19 cellular contexts compared by ENCODE assay signal in the genomic region with DNA sequence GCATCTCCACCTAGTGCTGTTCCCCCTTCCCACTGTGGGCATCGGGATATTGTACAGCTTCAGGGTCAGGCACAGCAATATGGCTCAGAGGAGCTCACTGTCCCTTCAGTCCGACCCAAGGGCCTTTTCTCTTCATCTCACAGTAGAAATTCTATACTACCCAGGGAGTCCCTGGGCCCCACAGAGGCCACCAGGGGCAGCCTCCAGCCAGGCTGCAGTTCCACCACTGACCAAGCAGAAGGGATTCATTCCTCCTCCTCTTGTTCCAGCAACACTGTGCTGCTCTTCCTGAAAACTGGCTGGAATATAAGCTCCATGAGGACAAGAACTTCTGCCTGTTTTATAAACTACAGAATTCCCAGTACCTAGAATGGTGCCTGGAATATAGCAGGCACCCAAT.
DNase-seq lines count a peak whose midpoint lies in the region; ATAC-seq and TF ChIP-seq lines count a peak whose summit lies in the region.
"Had no signal": no experiment of that assay in that cellular context is flagged by ENCODE, and none has a peak within 500 bp of the region (broad histone marks: within the 10 kb centered on the region; RNA-seq: fewer than 3 reads in every experiment).

No MANE protein-coding gene starts in this region.

- no peaks in the 10 kb centered on the region for H3K9me2 ChIP-seq in Loucy (replicated peaks; ENCODE audit: low read depth, low read length)

- H3K27ac ChIP-seq in endodermal cell (ENCODE audit: low read depth, low read length) (no peak overlapping the region), prostate gland (peak overlapping the region; percentile 3 to 68)
- H3K27ac ChIP-seq: left lung, thyroid gland had no signal

- intact Hi-C loops in prostate gland (cut with DNase I), result no loop called here

- peak; percentile 27 for DNase-seq in ELF-1 (ENCODE audit: low read depth, low spot score)
- DNase-seq in endodermal cell, result peak; percentile 58
- no peak for DNase-seq in prostate gland (ENCODE audit: low spot score)
- no peak for DNase-seq in GOT3 (lab: John Stamatoyannopoulos, UW)
- no peak for DNase-seq in activated T-cell treated with anti-CD3 and anti-CD28 coated beads, Interleukin-2, amount 50 U/mL, for 24 hours
- DNase-seq: activated CD4-positive, alpha-beta T cell treated with anti-CD3 and anti-CD28 coated beads for 48 hours; amygdala; cerebellar nuclear complex; effector memory CD8-positive, alpha-beta T cell; KG1; left lung; NCI-H187 treated with DMSO at 0.1 percent for 48 hours; NCI-H226; occipital lobe; stimulated activated naive CD4-positive, alpha-beta T cell; thyroid gland had no signal

- no peak overlapping the region for H3K27ac Mint-ChIP-seq in endodermal cell
- no peak overlapping the region for H3K27ac Mint-ChIP-seq in activated T-cell treated with anti-CD3 and anti-CD28 coated beads, Interleukin-2, amount 50 U/mL, for 24 hours

- H4K20me1 ChIP-seq in Loucy (ENCODE audit: insufficient read depth, low read length, poor library complexity, severe bottlenecking), result peaks cover 94% of the 10 kb centered on the region

- no peak overlapping the region for H3K9ac ChIP-seq in Loucy (ENCODE audit: low read depth, low read length, poor library complexity, severe bottlenecking)
- H3K9ac ChIP-seq in endodermal cell (ENCODE audit: extremely low read depth, low read length, poor library complexity, severe bottlenecking), result no peak overlapping the region

- no peak for ATAC-seq in HG03520 (IDR thresholded peaks at IDR 0.05; ENCODE audit: unreplicated experiment)
- ATAC-seq: effector memory CD8-positive, alpha-beta T cell; left lung; sciatic nerve had no signal

- H3K27me3 Mint-ChIP-seq in endodermal cell (ENCODE audit: insufficient read depth), result no peaks in the 10 kb centered on the region
- no peaks in the 10 kb centered on the region for H3K27me3 Mint-ChIP-seq in activated T-cell treated with anti-CD3 and anti-CD28 coated beads, Interleukin-2, amount 50 U/mL, for 24 hours
- H3K27me3 Mint-ChIP-seq: effector memory CD8-positive, alpha-beta T cell had no signal

- no peak overlapping the region for H2AFZ ChIP-seq in Loucy (ENCODE audit: low read length)

- WGBS in endodermal cell (ENCODE audit: insufficient coverage in 1 of 2, insufficient read length in 1 of 2), 2 experiments, result 80 to 86% methylated on average over 1 to 2 of the region's 2 CpGs
- WGBS in prostate gland, result 87% methylated on average over 2 of the region's 2 CpGs

- H3K36me3 Mint-ChIP-seq in endodermal cell (ENCODE audit: low read depth), result no peaks in the 10 kb centered on the region
- peaks cover 51% of the 10 kb centered on the region for H3K36me3 Mint-ChIP-seq in activated T-cell treated with anti-CD3 and anti-CD28 coated beads, Interleukin-2, amount 50 U/mL, for 24 hours (ENCODE audit: low read depth)

- H3K9me3 ChIP-seq in Loucy (ENCODE audit: insufficient read depth, low read depth, low read length) (no peaks in the 10 kb centered on the region), endodermal cell (ENCODE audit: control insufficient read depth, low read length) (no peaks in the 10 kb centered on the region), prostate gland (no peaks in the 10 kb centered on the region)
- H3K9me3 ChIP-seq: left lung, thyroid gland had no signal

- H3K27me3 ChIP-seq in Loucy (ENCODE audit: insufficient read depth, low read length, poor library complexity, severe bottlenecking) (no peaks in the 10 kb centered on the region), endodermal cell (ENCODE audit: control insufficient read depth, insufficient read depth, low read length, poor library complexity, severe bottlenecking) (no peaks in the 10 kb centered on the region), prostate gland (replicated peaks; ENCODE audit: insufficient read depth) (no peaks in the 10 kb centered on the region)
- H3K27me3 ChIP-seq: left lung, thyroid gland had no signal

- H3K36me3 ChIP-seq in Loucy (ENCODE audit: insufficient read depth, low read length), result peaks cover 95% of the 10 kb centered on the region
- H3K36me3 ChIP-seq in endodermal cell (ENCODE audit: control insufficient read depth, insufficient read depth, low read length), result no peaks in the 10 kb centered on the region
- H3K36me3 ChIP-seq in prostate gland, result no peaks in the 10 kb centered on the region
- H3K36me3 ChIP-seq: thyroid gland had no signal

- H3K4me1 ChIP-seq in Loucy (ENCODE audit: insufficient read depth, low read length, poor library complexity, severe bottlenecking), result peaks cover 20% of the 10 kb centered on the region
- no peaks in the 10 kb centered on the region for H3K4me1 ChIP-seq in endodermal cell (ENCODE audit: control insufficient read depth, insufficient read depth, low read length)
- H3K4me1 ChIP-seq in prostate gland (replicated peaks), result peaks cover 33% of the 10 kb centered on the region

- H3K4me1 Mint-ChIP-seq in endodermal cell, result no peaks in the 10 kb centered on the region
- H3K4me1 Mint-ChIP-seq in activated T-cell treated with anti-CD3 and anti-CD28 coated beads, Interleukin-2, amount 50 U/mL, for 24 hours (ENCODE audit: low read depth), result peaks cover 80% of the 10 kb centered on the region

- TF ChIP-seq CTCF in Loucy (conservative IDR thresholded peaks at IDR 0.05; ENCODE audit: low read length) (peak; percentile 16; the same call in 1 of the 2 replicates), endodermal cell (conservative IDR thresholded peaks at IDR 0.05) (peak; percentile 64), prostate gland (IDR thresholded peaks at IDR 0.05) (no peak)

- no peak for TF ChIP-seq POLR2A in prostate gland (IDR thresholded peaks at IDR 0.05)

- H3K79me2 ChIP-seq in Loucy (ENCODE audit: insufficient read depth, low read length), result peaks cover 99% of the 10 kb centered on the region

- H3F3A ChIP-seq in Loucy (ENCODE audit: low read depth), result no peaks in the 10 kb centered on the region

- no peak overlapping the region for H3K4me2 ChIP-seq in Loucy (ENCODE audit: low read depth, low read length, poor library complexity, severe bottlenecking)

- no peak overlapping the region for H3K4me3 Mint-ChIP-seq in endodermal cell
- no peak overlapping the region for H3K4me3 Mint-ChIP-seq in activated T-cell treated with anti-CD3 and anti-CD28 coated beads, Interleukin-2, amount 50 U/mL, for 24 hours
- H3K4me3 Mint-ChIP-seq: effector memory CD8-positive, alpha-beta T cell had no signal

- no peaks in the 10 kb centered on the region for H3K9me3 Mint-ChIP-seq in endodermal cell
- H3K9me3 Mint-ChIP-seq in activated T-cell treated with anti-CD3 and anti-CD28 coated beads, Interleukin-2, amount 50 U/mL, for 24 hours, result no peaks in the 10 kb centered on the region
- H3K9me3 Mint-ChIP-seq: effector memory CD8-positive, alpha-beta T cell had no signal

- H3K4me3 ChIP-seq in Loucy (ENCODE audit: low read length, poor library complexity, severe bottlenecking) (no peak overlapping the region), endodermal cell (ENCODE audit: low read length) (no peak overlapping the region), prostate gland (no peak overlapping the region)
- H3K4me3 ChIP-seq: left lung, thyroid gland had no signal

Comparison
In these comparisons a context has a peak if more than half of its experiments do, and no peak if none do; other contexts are left out.
1. DNase-seq: peak in ELF-1 (single experiment) and endodermal cell (single experiment); none in prostate gland (single experiment), GOT3 (single experiment) and activated T-cell treated with anti-CD3 and anti-CD28 coated beads, Interleukin-2, amount 50 U/mL, for 24 hours (single experiment).
2. CTCF ChIP-seq: peak in Loucy (single experiment) and endodermal cell (single experiment); none in prostate gland (0 of 4).